ENCODE assay signal across 12 cellular contexts in genomic region chr4:152265149-152265621, GRCh38.
DNase-seq lines count a peak whose midpoint lies in the region; ATAC-seq and TF ChIP-seq lines count a peak whose summit lies in the region.
"Had no signal": no experiment of that assay in that cellular context is flagged by ENCODE, and none has a peak within 500 bp of the region (broad histone marks: within the 10 kb centered on the region; RNA-seq: fewer than 3 reads in every experiment).

No MANE protein-coding gene starts in this region.

- DNase-seq in left ventricle myocardium superior (no peak), left ventricle myocardium inferior (no peak), SHP77 (lab: John Stamatoyannopoulos, UW) (peak; percentile 8 to 15), fibroblast of pulmonary artery (ENCODE audit: low read depth) (peak; percentile 87), substantia nigra (lab: John Stamatoyannopoulos, UW) (no peak), GM10266 (ENCODE audit: extremely low spot score) (no peak)
- no peak for DNase-seq in activated CD8-positive, alpha-beta memory T cell treated with anti-CD3 and anti-CD28 coated beads, Interleukin-2, amount 10 ng/mL, durations not matched to agents 7 days and 5 days
- DNase-seq: activated CD4-positive, alpha-beta T cell treated with anti-CD3 and anti-CD28 coated beads, Interleukin-2, amount 10 ng/mL, durations not matched to agents 7 days and 5 days; occipital lobe had no signal

- intact Hi-C loops in left ventricle myocardium superior (cut with micrococcal nuclease), result no loop called here
- intact Hi-C loops in left ventricle myocardium inferior (cut with micrococcal nuclease), result no loop called here

- H3K4me3 Mint-ChIP-seq in activated CD8-positive, alpha-beta memory T cell treated with anti-CD3 and anti-CD28 coated beads, Interleukin-2, amount 10 ng/mL, durations not matched to agents 7 days and 5 days, result no peak overlapping the region
- H3K4me3 Mint-ChIP-seq: activated CD4-positive, alpha-beta T cell treated with anti-CD3 and anti-CD28 coated beads, Interleukin-2, amount 10 ng/mL, durations not matched to agents 7 days and 5 days had no signal

- no peaks in the 10 kb centered on the region for H3K36me3 Mint-ChIP-seq in activated CD8-positive, alpha-beta memory T cell treated with anti-CD3 and anti-CD28 coated beads, Interleukin-2, amount 10 ng/mL, durations not matched to agents 7 days and 5 days

- H3K9me3 Mint-ChIP-seq in activated CD8-positive, alpha-beta memory T cell treated with anti-CD3 and anti-CD28 coated beads, Interleukin-2, amount 10 ng/mL, durations not matched to agents 7 days and 5 days (ENCODE audit: low read depth), result no peaks in the 10 kb centered on the region

- CTCF ChIA-PET in activated CD8-positive, alpha-beta memory T cell treated with anti-CD3 and anti-CD28 coated beads, Interleukin-2, amount 10 ng/mL, durations not matched to agents 7 days and 5 days (lab: Charles Lee), result no interaction called here

- H3K27me3 ChIP-seq in left ventricle myocardium inferior (ENCODE audit: low read depth), result no peaks in the 10 kb centered on the region
- H3K27me3 ChIP-seq: adrenal gland, BLaER1 had no signal

- peaks cover 6% of the 10 kb centered on the region for H3K27me3 Mint-ChIP-seq in activated CD8-positive, alpha-beta memory T cell treated with anti-CD3 and anti-CD28 coated beads, Interleukin-2, amount 10 ng/mL, durations not matched to agents 7 days and 5 days

- H3K27ac Mint-ChIP-seq in activated CD8-positive, alpha-beta memory T cell treated with anti-CD3 and anti-CD28 coated beads, Interleukin-2, amount 10 ng/mL, durations not matched to agents 7 days and 5 days, result no peak overlapping the region
- H3K27ac Mint-ChIP-seq: activated CD4-positive, alpha-beta T cell treated with anti-CD3 and anti-CD28 coated beads, Interleukin-2, amount 10 ng/mL, durations not matched to agents 7 days and 5 days had no signal

- no peaks in the 10 kb centered on the region for H3K4me1 Mint-ChIP-seq in activated CD8-positive, alpha-beta memory T cell treated with anti-CD3 and anti-CD28 coated beads, Interleukin-2, amount 10 ng/mL, durations not matched to agents 7 days and 5 days

- H3K27ac ChIP-seq in left ventricle myocardium inferior (replicated peaks) (no peak overlapping the region), substantia nigra (ENCODE audit: low read depth, low read length, poor library complexity, severe bottlenecking) (no peak overlapping the region)
- H3K27ac ChIP-seq: adrenal gland, BLaER1 had no signal

- no peaks in the 10 kb centered on the region for H3K36me3 ChIP-seq in left ventricle myocardium inferior
- H3K36me3 ChIP-seq: adrenal gland, BLaER1 had no signal

- peaks cover 23% of the 10 kb centered on the region for H3K4me1 ChIP-seq in left ventricle myocardium inferior
- H3K4me1 ChIP-seq: adrenal gland had no signal

- no peak for TF ChIP-seq CTCF in left ventricle myocardium inferior (IDR thresholded peaks at IDR 0.05; ENCODE audit: borderline replicate concordance)
- no peak for TF ChIP-seq CTCF in fibroblast of pulmonary artery (IDR thresholded peaks at IDR 0.05; ENCODE audit: low read length, missing control alignments)
- no peak for TF ChIP-seq CTCF in GM10266 (IDR thresholded peaks at IDR 0.05; ENCODE audit: control insufficient read depth, insufficient read depth, low read depth, missing control alignments)

- peak; percentile 80 for ATAC-seq in left ventricle myocardium superior
- ATAC-seq in activated CD8-positive, alpha-beta memory T cell treated with anti-CD3 and anti-CD28 coated beads, Interleukin-2, amount 10 ng/mL, durations not matched to agents 7 days and 5 days, result no peak
- ATAC-seq in GM19467 (IDR thresholded peaks at IDR 0.05; ENCODE audit: unreplicated experiment), result no peak

- no peak overlapping the region for H3K4me3 ChIP-seq in left ventricle myocardium inferior
- H3K4me3 ChIP-seq in fibroblast of pulmonary artery (replicated peaks; ENCODE audit: low read depth, low read length), result no peak overlapping the region
- H3K4me3 ChIP-seq: adrenal gland, BLaER1 had no signal

- peaks cover 29% of the 10 kb centered on the region for H3K9me3 ChIP-seq in left ventricle myocardium inferior (replicated peaks)

Comparison
In these comparisons a context has a peak if more than half of its experiments do, and no peak if none do; other contexts are left out.
1. DNase-seq: peak in SHP77 (2 of 2) and fibroblast of pulmonary artery (single experiment); none in left ventricle myocardium superior (single experiment), left ventricle myocardium inferior (single experiment), substantia nigra (0 of 49), GM10266 (single experiment) and activated CD8-positive, alpha-beta memory T cell treated with anti-CD3 and anti-CD28 coated beads, Interleukin-2, amount 10 ng/mL, durations not matched to agents 7 days and 5 days (single experiment).